Comparison of ENCODE assay signal across 1 cellular context in genomic region chr18:62399781-62400308, GRCh38.
A peak's percentile ranks its signal among the peaks of the same experiment; 100 is the strongest.
TF ChIP-seq lines count a peak whose summit lies in the region.

No MANE protein-coding gene starts in this region.

TF ChIP-seq in HepG2, 621 proteins besides CTCF, POLR2A, EP300 and RAD21 (continued from another document and continues in another):
- 0 out of 2 replicates have a peak, but pooled peaks have one; percentile 26 for TF ChIP-seq THAP9 (CRISPR knock-in tag; IDR thresholded peaks at IDR 0.05; ENCODE audit: borderline replicate concordance)
- TF ChIP-seq HINFP (CRISPR knock-in tag; IDR thresholded peaks at IDR 0.05; ENCODE audit: low read depth) = no peak
- peak; percentile 68; the same call in 1 of the 2 replicates for TF ChIP-seq SALL1 (CRISPR knock-in tag; IDR thresholded peaks at IDR 0.05)
- no peak for TF ChIP-seq GPN1 (CRISPR knock-in tag; IDR thresholded peaks at IDR 0.05; ENCODE audit: borderline replicate concordance)
- 0 out of 2 replicates have a peak, but pooled peaks have one; percentile 23 for TF ChIP-seq GATAD1 (CRISPR knock-in tag; IDR thresholded peaks at IDR 0.05)
- TF ChIP-seq HOMEZ (CRISPR knock-in tag; IDR thresholded peaks at IDR 0.05; ENCODE audit: low read depth) = peak; percentile 25; the same call in 1 of the 2 replicates
- 0 out of 2 replicates have a peak, but pooled peaks have one; percentile 56 for TF ChIP-seq ZNF431 (CRISPR knock-in tag; IDR thresholded peaks at IDR 0.05; ENCODE audit: borderline replicate concordance, low read depth)
- no peak for TF ChIP-seq ARHGAP35 (CRISPR knock-in tag; IDR thresholded peaks at IDR 0.05; ENCODE audit: borderline replicate concordance)
- 0 out of 2 replicates have a peak, but pooled peaks have one; percentile 47 for TF ChIP-seq ZMYM3 (CRISPR knock-in tag; IDR thresholded peaks at IDR 0.05)
- peak; percentile 39; the same call in 1 of the 2 replicates for TF ChIP-seq GFI1 (CRISPR knock-in tag; IDR thresholded peaks at IDR 0.05; ENCODE audit: borderline replicate concordance)
- TF ChIP-seq GLI4 (CRISPR knock-in tag; IDR thresholded peaks at IDR 0.05; ENCODE audit: borderline replicate concordance) = no peak
- peak; percentile 42; the same call in 1 of the 2 replicates for TF ChIP-seq ERF (CRISPR knock-in tag; IDR thresholded peaks at IDR 0.05)
- TF ChIP-seq ZNF580 (CRISPR knock-in tag; IDR thresholded peaks at IDR 0.05; ENCODE audit: borderline replicate concordance, low read depth) = peak; percentile 24; the same call in 1 of the 2 replicates
- TF ChIP-seq ZNF264 (CRISPR knock-in tag; IDR thresholded peaks at IDR 0.05) = no peak
- TF ChIP-seq HMGXB4 (CRISPR knock-in tag; IDR thresholded peaks at IDR 0.05; ENCODE audit: borderline replicate concordance in 1 of 2, low read depth in 1 of 2) = peak; percentile 44 to 73; a peak in 2 of 4 replicates
- no peak for TF ChIP-seq TMF1 (CRISPR knock-in tag; IDR thresholded peaks at IDR 0.05; ENCODE audit: low read depth)
- TF ChIP-seq SAP130 (CRISPR knock-in tag; IDR thresholded peaks at IDR 0.05; ENCODE audit: low read depth) = peak; percentile 81
- TF ChIP-seq ZNF124 (CRISPR knock-in tag; IDR thresholded peaks at IDR 0.05) = 0 out of 2 replicates have a peak, but pooled peaks have one; percentile 30
- TF ChIP-seq PTBP1 (IDR thresholded peaks at IDR 0.05; ENCODE audit: low read depth, low read length, poor library complexity, severe bottlenecking) = no peak
- TF ChIP-seq FOXA3 (CRISPR knock-in tag; IDR thresholded peaks at IDR 0.05) = peak; percentile 85
- 0 out of 2 replicates have a peak, but pooled peaks have one; percentile 54 for TF ChIP-seq ZNF317 (CRISPR knock-in tag; IDR thresholded peaks at IDR 0.05)
- 0 out of 2 replicates have a peak, but pooled peaks have one; percentile 30 for TF ChIP-seq ZSCAN21 (CRISPR knock-in tag; IDR thresholded peaks at IDR 0.05; ENCODE audit: borderline replicate concordance)
- peak; percentile 88 for TF ChIP-seq FOSL2 (CRISPR knock-in tag; IDR thresholded peaks at IDR 0.05)
- peak; percentile 67 for TF ChIP-seq ARID5B (CRISPR knock-in tag; IDR thresholded peaks at IDR 0.05)
- TF ChIP-seq SKIL (CRISPR knock-in tag; IDR thresholded peaks at IDR 0.05; ENCODE audit: borderline replicate concordance) = peak; percentile 46; the same call in 1 of the 2 replicates
- TF ChIP-seq RARA (CRISPR knock-in tag; IDR thresholded peaks at IDR 0.05) = 0 out of 2 replicates have a peak, but pooled peaks have one; percentile 26
- TF ChIP-seq GABPA (IDR thresholded peaks at IDR 0.05; ENCODE audit: low read depth, low read length) = no peak
- peak; percentile 56 for TF ChIP-seq GABPA (CRISPR knock-in tag; IDR thresholded peaks at IDR 0.05; ENCODE audit: low read depth)
- TF ChIP-seq POGZ (CRISPR knock-in tag; IDR thresholded peaks at IDR 0.05) = peak; percentile 55
- TF ChIP-seq ZNF556 (CRISPR knock-in tag; IDR thresholded peaks at IDR 0.05; ENCODE audit: borderline replicate concordance) = peak; percentile 51; the same call in 1 of the 2 replicates
- no peak for TF ChIP-seq ZSCAN9 (CRISPR knock-in tag; IDR thresholded peaks at IDR 0.05; ENCODE audit: borderline replicate concordance)
- peak; percentile 14 to 36; a peak in 1 of 4 replicates for TF ChIP-seq MAFK (conservative IDR thresholded peaks at IDR 0.05 in 1 of 2, IDR thresholded peaks at IDR 0.05 in 1 of 2; ENCODE audit: low read length in 2 of 2)
- TF ChIP-seq ZFP36L1 (CRISPR knock-in tag; IDR thresholded peaks at IDR 0.05) = no peak
- TF ChIP-seq TFE3 (CRISPR knock-in tag; IDR thresholded peaks at IDR 0.05) = peak; percentile 70
- TF ChIP-seq KDM1A (CRISPR knock-in tag; IDR thresholded peaks at IDR 0.05) = 0 out of 2 replicates have a peak, but pooled peaks have one; percentile 30
- 0 out of 2 replicates have a peak, but pooled peaks have one; percentile 11 for TF ChIP-seq FOXJ3 (CRISPR knock-in tag; IDR thresholded peaks at IDR 0.05; ENCODE audit: borderline replicate concordance)
- TF ChIP-seq MYPOP (CRISPR knock-in tag; IDR thresholded peaks at IDR 0.05) = 0 out of 2 replicates have a peak, but pooled peaks have one; percentile 24
- TF ChIP-seq FOXP4 (CRISPR knock-in tag; IDR thresholded peaks at IDR 0.05) = peak; percentile 95
